In the genomic region with DNA sequence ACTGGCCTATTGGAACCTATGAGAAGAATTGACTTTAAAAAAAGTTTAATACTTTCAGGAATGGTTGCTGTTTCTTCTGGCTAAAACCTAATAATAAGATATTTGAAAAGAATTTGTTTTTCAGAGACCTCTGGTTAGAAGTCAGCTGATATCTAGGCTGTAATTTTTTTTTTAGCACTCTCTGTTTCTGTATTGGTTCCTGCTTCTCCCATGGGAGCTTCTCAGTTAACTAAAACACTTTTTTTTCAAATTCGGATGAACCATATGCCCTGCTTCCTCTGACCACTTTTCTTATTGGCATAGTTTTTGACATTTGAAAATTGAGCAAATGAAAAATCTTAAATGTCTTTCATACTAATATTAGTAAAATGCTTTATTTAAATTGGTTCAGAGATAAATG, we compare ENCODE assay signal across 26 cellular contexts.
A peak's percentile ranks its signal among the peaks of the same experiment; 100 is the strongest.
DNase-seq lines count a peak whose midpoint lies in the region; ATAC-seq, FAIRE-seq and TF ChIP-seq lines count a peak whose summit lies in the region.
"Had no signal": no experiment of that assay in that cellular context is flagged by ENCODE, and none has a peak within 500 bp of the region (broad histone marks: within the 10 kb centered on the region; RNA-seq: fewer than 3 reads in every experiment).

No MANE protein-coding gene starts in this region.

- RAD21 ChIA-PET in GM12878 (lab: Charles Lee; ENCODE audit: unreplicated experiment), result no interaction called here

- no peak overlapping the region for H3K9ac ChIP-seq in GM12878 (ENCODE audit: control insufficient read depth, insufficient read depth, low read length)
- no peak overlapping the region for H3K9ac ChIP-seq in endodermal cell (ENCODE audit: extremely low read depth, low read length, poor library complexity, severe bottlenecking)
- H3K9ac ChIP-seq: BLaER1 treated with 17β-estradiol and CSF1 and Interleukin-3, amounts not matched to agents 10 nM and 100 nM had no signal

- CTCF ChIA-PET in GM12878 (lab: Yijun Ruan, JAX), result interaction anchor here (1.7 kb wide), 1 partner anchor 10 kb away, joined by 7 read pairs; no protein-coding TSS in a partner anchor

- H3K36me3 Mint-ChIP-seq in endodermal cell (ENCODE audit: low read depth), result no peaks in the 10 kb centered on the region
- H3K36me3 Mint-ChIP-seq: CD14-positive monocyte; CD8-positive, alpha-beta memory T cell had no signal

- POLR2A ChIA-PET in GM12878 (lab: Charles Lee), result no interaction called here

- SMC1A ChIA-PET in GM12878 (lab: Charles Lee; ENCODE audit: uncharacterized antibody, unreplicated experiment), result interaction anchor here (0.8 to 1.3 kb wide), 2 partner anchors 12 to 77 kb away, joined by 3 to 4 read pairs; no protein-coding TSS in a partner anchor

- peak; percentile 61 for ATAC-seq in GM21367 (IDR thresholded peaks at IDR 0.05; ENCODE audit: unreplicated experiment)
- ATAC-seq in HG02798 (IDR thresholded peaks at IDR 0.05; ENCODE audit: poor library complexity, unreplicated experiment), result peak; percentile 43
- no peak for ATAC-seq in GM12878
- no peak for ATAC-seq in GM18867 (IDR thresholded peaks at IDR 0.05; ENCODE audit: unreplicated experiment)
- ATAC-seq: A549 had no signal

- peaks cover 5% of the 10 kb centered on the region for H3K27me3 Mint-ChIP-seq in endodermal cell (ENCODE audit: insufficient read depth)
- H3K27me3 Mint-ChIP-seq: CD4-positive, alpha-beta T cell; CD8-positive, alpha-beta memory T cell had no signal

- in situ Hi-C loops in GM12878 (cut with MboI), result no loop called here

- TF ChIP-seq POLR2A in GM12878 (IDR thresholded peaks at IDR 0.05; ENCODE audit: low read depth, low read length), result no peak

- no peaks in the 10 kb centered on the region for H4K20me1 ChIP-seq in GM12878 (ENCODE audit: control insufficient read depth, insufficient read depth)
- H4K20me1 ChIP-seq: BLaER1 treated with 17β-estradiol and CSF1 and Interleukin-3, amounts not matched to agents 10 nM and 100 nM had no signal

- 4% methylated on average over 1 of the region's 1 CpG for WGBS in GM12878 (ENCODE audit: insufficient coverage, insufficient replicate concordance, low lambda C conversion rate, missing lambda C conversion rate)
- WGBS in endodermal cell (ENCODE audit: insufficient coverage in 1 of 2, insufficient read length in 1 of 2), 2 experiments, result 83% methylated on average over 1 of the region's 1 CpG; no CpG with 5 or more reads in 1 of the 2 experiments

- H3K4me1 ChIP-seq in GM12878 (ENCODE audit: control insufficient read depth, insufficient read depth, low read length) (no peaks in the 10 kb centered on the region), endodermal cell (ENCODE audit: control insufficient read depth, insufficient read depth, low read length) (no peaks in the 10 kb centered on the region)
- H3K4me1 ChIP-seq: A549; BE2C; BLaER1 treated with 17β-estradiol and CSF1 and Interleukin-3, amounts not matched to agents 10 nM and 100 nM; HAP-1 had no signal

- H3K27ac Mint-ChIP-seq in endodermal cell, result no peak overlapping the region
- H3K27ac Mint-ChIP-seq: CD14-positive monocyte; CD4-positive, alpha-beta T cell; CD8-positive, alpha-beta memory T cell; HFFc6 had no signal

- TF ChIP-seq EP300 in GM12878 (IDR thresholded peaks at IDR 0.05; ENCODE audit: borderline replicate concordance in 1 of 2, control insufficient read depth in 1 of 2, low read depth in 2 of 2, low read length in 2 of 2), result no peak

- H3K36me3 ChIP-seq in GM12878 (ENCODE audit: control insufficient read depth in 2 of 2, insufficient read depth in 2 of 2, low read length in 1 of 2) (no peaks in the 10 kb centered on the region), endodermal cell (ENCODE audit: control insufficient read depth, insufficient read depth, low read length) (no peaks in the 10 kb centered on the region)
- H3K36me3 ChIP-seq: BE2C; BLaER1 treated with 17β-estradiol and CSF1 and Interleukin-3, amounts not matched to agents 10 nM and 100 nM; HAP-1 had no signal

- TF ChIP-seq CTCF in GM12878 (IDR thresholded peaks at IDR 0.05 in 2 of 3, conservative IDR thresholded peaks at IDR 0.05 in 1 of 3; ENCODE audit: control insufficient read depth in 2 of 3, extremely low read depth in 1 of 3, insufficient read depth in 1 of 3, low read depth in 3 of 3, low read length in 3 of 3), result no peak
- TF ChIP-seq CTCF in endodermal cell (conservative IDR thresholded peaks at IDR 0.05), result no peak

- no peak overlapping the region for H2AFZ ChIP-seq in GM12878 (ENCODE audit: control insufficient read depth, low read depth, low read length)

- BruUV-seq in GM12878 (replicated peaks; lab: Mats Ljungman, UMichigan), result no TSS peak

- H3K27me3 ChIP-seq in GM12878 (replicated peaks in 1 of 2; ENCODE audit: control insufficient read depth in 2 of 2, insufficient read depth in 2 of 2, low read length in 1 of 2), result no peaks in the 10 kb centered on the region
- H3K27me3 ChIP-seq in endodermal cell (ENCODE audit: control insufficient read depth, insufficient read depth, low read length, poor library complexity, severe bottlenecking), result no peaks in the 10 kb centered on the region
- H3K27me3 ChIP-seq: BE2C; BLaER1 treated with 17β-estradiol and CSF1 and Interleukin-3, amounts not matched to agents 10 nM and 100 nM had no signal

- H3K9me3 Mint-ChIP-seq in endodermal cell, result peaks cover 32% of the 10 kb centered on the region

- intact Hi-C loops in GM12878 (cut with micrococcal nuclease; ENCODE audit: unreplicated experiment), result no loop called here

- H3K4me3 ChIP-seq in GM12878, result no peak overlapping the region
- no peak overlapping the region for H3K4me3 ChIP-seq in endodermal cell (ENCODE audit: low read length)
- H3K4me3 ChIP-seq: A549; BLaER1 treated with 17β-estradiol and CSF1 and Interleukin-3, amounts not matched to agents 10 nM and 100 nM; HAP-1 had no signal

- H3K4me3 Mint-ChIP-seq in endodermal cell, result no peak overlapping the region
- H3K4me3 Mint-ChIP-seq: CD14-positive monocyte; CD4-positive, alpha-beta T cell; CD8-positive, alpha-beta memory T cell; HFFc6 had no signal

- no peak overlapping the region for H3K27ac ChIP-seq in GM12878 (ENCODE audit: control insufficient read depth, insufficient read depth)
- H3K27ac ChIP-seq in endodermal cell (ENCODE audit: low read depth, low read length), result no peak overlapping the region
- H3K27ac ChIP-seq: A549; BLaER1 treated with 17β-estradiol and CSF1 and Interleukin-3, amounts not matched to agents 10 nM and 100 nM had no signal

- FAIRE-seq in GM12878 (lab: Jason Lieb, UNC), result no peak
- FAIRE-seq: A549, D721Med, GM12891, GM18507, H54 had no signal

- H3K4me2 ChIP-seq in GM12878 (ENCODE audit: control insufficient read depth, insufficient read depth), result no peak overlapping the region
- H3K4me2 ChIP-seq: A549; BLaER1 treated with 17β-estradiol and CSF1 and Interleukin-3, amounts not matched to agents 10 nM and 100 nM had no signal

- H3K4me1 Mint-ChIP-seq in endodermal cell, result no peaks in the 10 kb centered on the region
- H3K4me1 Mint-ChIP-seq: CD14-positive monocyte; CD8-positive, alpha-beta memory T cell had no signal

- H3K9me3 ChIP-seq in GM12878 (replicated peaks; ENCODE audit: control insufficient read depth, insufficient read depth, low read length) (no peaks in the 10 kb centered on the region; the same call in 2 of the 3 replicates), endodermal cell (ENCODE audit: control insufficient read depth, low read length) (peaks cover 29% of the 10 kb centered on the region)
- H3K9me3 ChIP-seq: A549, BE2C, HAP-1 had no signal

- DNase-seq in GM12878 (ENCODE audit: low read depth, low spot score), result no peak
- DNase-seq in foreskin melanocyte, result no peak
- DNase-seq in endodermal cell, result no peak
- DNase-seq: 8988T; ACHN; AML-193; BE2C; CD4-positive, alpha-beta T cell; CD8-positive, alpha-beta memory T cell; DMS 273 treated with DMSO at 0.1 percent for 48 hours; DMS79; EL; GDM1; GOT3; HFFc6 had no signal

- no peaks in the 10 kb centered on the region for H3K79me2 ChIP-seq in GM12878 (ENCODE audit: control insufficient read depth, insufficient read depth, low read length)

- TF ChIP-seq RAD21 in GM12878 (IDR thresholded peaks at IDR 0.05; ENCODE audit: insufficient read depth, low read depth, low read length), result no peak

TF ChIP-seq in GM12878, 131 proteins besides CTCF, POLR2A, EP300 and RAD21:
- TF ChIP-seq SPI1 (IDR thresholded peaks at IDR 0.05; ENCODE audit: borderline replicate concordance, insufficient read depth, low read depth, low read length) (no peak), KAT2A (conservative IDR thresholded peaks at IDR 0.05; ENCODE audit: control insufficient read depth, low read depth, low read length) (no peak), ZNF384 (IDR thresholded peaks at IDR 0.05; ENCODE audit: borderline replicate concordance, low read depth, low read length) (peak; percentile 41; the same call in 1 of the 2 replicates), MEF2B (IDR thresholded peaks at IDR 0.05; ENCODE audit: partially characterized antibody, poor library complexity, severe bottlenecking) (peak; percentile 17)

Comparison
In these comparisons a context has a peak if more than half of its experiments do, and no peak if none do; other contexts are left out.
1. ATAC-seq: peak in GM21367 (single experiment) and HG02798 (single experiment); none in GM12878 (single experiment) and GM18867 (single experiment).